In the genomic region with DNA sequence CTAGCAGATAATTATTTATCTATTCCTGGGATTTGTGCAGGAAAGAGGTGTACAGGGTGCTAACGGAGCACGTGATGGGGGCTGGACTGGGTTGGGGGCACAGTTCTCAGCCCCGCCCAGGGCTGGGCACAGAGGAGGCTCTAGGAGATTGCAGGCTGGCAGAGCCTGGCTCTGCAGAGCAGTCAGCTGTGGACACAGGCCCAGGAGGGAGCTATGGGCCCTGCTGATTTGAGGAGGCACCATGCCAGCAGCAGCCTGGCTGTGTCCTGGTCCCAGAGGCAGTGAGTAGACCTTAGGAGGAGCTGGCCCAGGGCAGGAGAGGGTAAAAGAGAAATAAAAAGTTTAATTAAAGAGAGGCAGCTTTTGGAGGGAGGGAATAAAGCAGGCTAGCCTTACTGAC, we compare ENCODE assay signal across 2 cellular contexts.
TF ChIP-seq lines count a peak whose summit lies in the region.

No MANE protein-coding gene starts in this region.

TF ChIP-seq in SK-N-SH, 30 proteins besides CTCF, POLR2A, EP300 and RAD21 (continued from another document):
- no peak for TF ChIP-seq TAF1 (IDR thresholded peaks at IDR 0.05; ENCODE audit: borderline replicate concordance, low read depth, low read length)
- no peak for TF ChIP-seq RFX5 (IDR thresholded peaks at IDR 0.05; ENCODE audit: low read length)
- TF ChIP-seq POLR2AphosphoS5 (IDR thresholded peaks at IDR 0.05; ENCODE audit: low read depth, low read length) = no peak
- no peak for TF ChIP-seq USF1 (IDR thresholded peaks at IDR 0.05; ENCODE audit: borderline replicate concordance, low read depth)
- TF ChIP-seq TCF12 (IDR thresholded peaks at IDR 0.05) = no peak
- no peak for TF ChIP-seq FOXM1 (IDR thresholded peaks at IDR 0.05; ENCODE audit: low read depth)
- TF ChIP-seq SMC3 (IDR thresholded peaks at IDR 0.05; ENCODE audit: low read depth, low read length) = no peak
- no peak for TF ChIP-seq EZH2phosphoT487 (IDR thresholded peaks at IDR 0.05; ENCODE audit: borderline replicate concordance, low read depth)
- TF ChIP-seq JUND (IDR thresholded peaks at IDR 0.05) = no peak
TF ChIP-seq in SK-N-SH: peak in this region for 0.

TF ChIP-seq in SK-N-SH treated with all-trans-retinoic acid at 6 μM for 48 hours, 23 proteins besides CTCF, POLR2A, EP300 and RAD21 (continued from another document):
- TF ChIP-seq, protein P1, sequence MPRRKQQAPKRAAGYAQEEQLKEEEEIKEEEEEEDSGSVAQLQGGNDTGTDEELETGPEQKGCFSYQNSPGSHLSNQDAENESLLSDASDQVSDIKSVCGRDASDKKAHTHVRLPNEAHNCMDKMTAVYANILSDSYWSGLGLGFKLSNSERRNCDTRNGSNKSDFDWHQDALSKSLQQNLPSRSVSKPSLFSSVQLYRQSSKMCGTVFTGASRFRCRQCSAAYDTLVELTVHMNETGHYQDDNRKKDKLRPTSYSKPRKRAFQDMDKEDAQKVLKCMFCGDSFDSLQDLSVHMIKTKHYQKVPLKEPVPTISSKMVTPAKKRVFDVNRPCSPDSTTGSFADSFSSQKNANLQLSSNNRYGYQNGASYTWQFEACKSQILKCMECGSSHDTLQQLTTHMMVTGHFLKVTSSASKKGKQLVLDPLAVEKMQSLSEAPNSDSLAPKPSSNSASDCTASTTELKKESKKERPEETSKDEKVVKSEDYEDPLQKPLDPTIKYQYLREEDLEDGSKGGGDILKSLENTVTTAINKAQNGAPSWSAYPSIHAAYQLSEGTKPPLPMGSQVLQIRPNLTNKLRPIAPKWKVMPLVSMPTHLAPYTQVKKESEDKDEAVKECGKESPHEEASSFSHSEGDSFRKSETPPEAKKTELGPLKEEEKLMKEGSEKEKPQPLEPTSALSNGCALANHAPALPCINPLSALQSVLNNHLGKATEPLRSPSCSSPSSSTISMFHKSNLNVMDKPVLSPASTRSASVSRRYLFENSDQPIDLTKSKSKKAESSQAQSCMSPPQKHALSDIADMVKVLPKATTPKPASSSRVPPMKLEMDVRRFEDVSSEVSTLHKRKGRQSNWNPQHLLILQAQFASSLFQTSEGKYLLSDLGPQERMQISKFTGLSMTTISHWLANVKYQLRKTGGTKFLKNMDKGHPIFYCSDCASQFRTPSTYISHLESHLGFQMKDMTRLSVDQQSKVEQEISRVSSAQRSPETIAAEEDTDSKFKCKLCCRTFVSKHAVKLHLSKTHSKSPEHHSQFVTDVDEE (CRISPR knock-in tag; IDR thresholded peaks at IDR 0.05) = no peak
- TF ChIP-seq, protein P2, sequence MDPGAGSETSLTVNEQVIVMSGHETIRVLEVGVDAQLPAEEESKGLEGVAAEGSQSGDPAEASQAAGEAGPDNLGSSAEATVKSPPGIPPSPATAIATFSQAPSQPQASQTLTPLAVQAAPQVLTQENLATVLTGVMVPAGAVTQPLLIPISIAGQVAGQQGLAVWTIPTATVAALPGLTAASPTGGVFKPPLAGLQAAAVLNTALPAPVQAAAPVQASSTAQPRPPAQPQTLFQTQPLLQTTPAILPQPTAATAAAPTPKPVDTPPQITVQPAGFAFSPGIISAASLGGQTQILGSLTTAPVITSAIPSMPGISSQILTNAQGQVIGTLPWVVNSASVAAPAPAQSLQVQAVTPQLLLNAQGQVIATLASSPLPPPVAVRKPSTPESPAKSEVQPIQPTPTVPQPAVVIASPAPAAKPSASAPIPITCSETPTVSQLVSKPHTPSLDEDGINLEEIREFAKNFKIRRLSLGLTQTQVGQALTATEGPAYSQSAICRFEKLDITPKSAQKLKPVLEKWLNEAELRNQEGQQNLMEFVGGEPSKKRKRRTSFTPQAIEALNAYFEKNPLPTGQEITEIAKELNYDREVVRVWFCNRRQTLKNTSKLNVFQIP (CRISPR knock-in tag; IDR thresholded peaks at IDR 0.05; ENCODE audit: borderline replicate concordance, low read depth) = no peak
- TF ChIP-seq ZFP3 (CRISPR knock-in tag; IDR thresholded peaks at IDR 0.05) = no peak
- no peak for TF ChIP-seq OSR1 (CRISPR knock-in tag; IDR thresholded peaks at IDR 0.05)
- TF ChIP-seq, protein P3, sequence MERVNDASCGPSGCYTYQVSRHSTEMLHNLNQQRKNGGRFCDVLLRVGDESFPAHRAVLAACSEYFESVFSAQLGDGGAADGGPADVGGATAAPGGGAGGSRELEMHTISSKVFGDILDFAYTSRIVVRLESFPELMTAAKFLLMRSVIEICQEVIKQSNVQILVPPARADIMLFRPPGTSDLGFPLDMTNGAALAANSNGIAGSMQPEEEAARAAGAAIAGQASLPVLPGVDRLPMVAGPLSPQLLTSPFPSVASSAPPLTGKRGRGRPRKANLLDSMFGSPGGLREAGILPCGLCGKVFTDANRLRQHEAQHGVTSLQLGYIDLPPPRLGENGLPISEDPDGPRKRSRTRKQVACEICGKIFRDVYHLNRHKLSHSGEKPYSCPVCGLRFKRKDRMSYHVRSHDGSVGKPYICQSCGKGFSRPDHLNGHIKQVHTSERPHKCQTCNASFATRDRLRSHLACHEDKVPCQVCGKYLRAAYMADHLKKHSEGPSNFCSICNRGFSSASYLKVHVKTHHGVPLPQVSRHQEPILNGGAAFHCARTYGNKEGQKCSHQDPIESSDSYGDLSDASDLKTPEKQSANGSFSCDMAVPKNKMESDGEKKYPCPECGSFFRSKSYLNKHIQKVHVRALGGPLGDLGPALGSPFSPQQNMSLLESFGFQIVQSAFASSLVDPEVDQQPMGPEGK (CRISPR knock-in tag; IDR thresholded peaks at IDR 0.05; ENCODE audit: borderline replicate concordance) = no peak
- no peak for TF ChIP-seq ESRRG (CRISPR knock-in tag; IDR thresholded peaks at IDR 0.05)
- TF ChIP-seq CSRNP3 (CRISPR knock-in tag; IDR thresholded peaks at IDR 0.05) = no peak
- TF ChIP-seq RARB (CRISPR knock-in tag; IDR thresholded peaks at IDR 0.05) = no peak
- no peak for TF ChIP-seq SNAI2 (CRISPR knock-in tag; IDR thresholded peaks at IDR 0.05)
- TF ChIP-seq CSDC2 (CRISPR knock-in tag; IDR thresholded peaks at IDR 0.05) = no peak
- TF ChIP-seq BACH2 (CRISPR knock-in tag; IDR thresholded peaks at IDR 0.05; ENCODE audit: borderline replicate concordance) = no peak
- TF ChIP-seq PPARA (CRISPR knock-in tag; IDR thresholded peaks at IDR 0.05; ENCODE audit: borderline replicate concordance) = no peak
- TF ChIP-seq TCF4 (CRISPR knock-in tag; IDR thresholded peaks at IDR 0.05; ENCODE audit: borderline replicate concordance) = no peak
- TF ChIP-seq ZNF70 (CRISPR knock-in tag; IDR thresholded peaks at IDR 0.05) = no peak
- no peak for TF ChIP-seq ZC3H10 (CRISPR knock-in tag; IDR thresholded peaks at IDR 0.05)
